In the genomic region with DNA sequence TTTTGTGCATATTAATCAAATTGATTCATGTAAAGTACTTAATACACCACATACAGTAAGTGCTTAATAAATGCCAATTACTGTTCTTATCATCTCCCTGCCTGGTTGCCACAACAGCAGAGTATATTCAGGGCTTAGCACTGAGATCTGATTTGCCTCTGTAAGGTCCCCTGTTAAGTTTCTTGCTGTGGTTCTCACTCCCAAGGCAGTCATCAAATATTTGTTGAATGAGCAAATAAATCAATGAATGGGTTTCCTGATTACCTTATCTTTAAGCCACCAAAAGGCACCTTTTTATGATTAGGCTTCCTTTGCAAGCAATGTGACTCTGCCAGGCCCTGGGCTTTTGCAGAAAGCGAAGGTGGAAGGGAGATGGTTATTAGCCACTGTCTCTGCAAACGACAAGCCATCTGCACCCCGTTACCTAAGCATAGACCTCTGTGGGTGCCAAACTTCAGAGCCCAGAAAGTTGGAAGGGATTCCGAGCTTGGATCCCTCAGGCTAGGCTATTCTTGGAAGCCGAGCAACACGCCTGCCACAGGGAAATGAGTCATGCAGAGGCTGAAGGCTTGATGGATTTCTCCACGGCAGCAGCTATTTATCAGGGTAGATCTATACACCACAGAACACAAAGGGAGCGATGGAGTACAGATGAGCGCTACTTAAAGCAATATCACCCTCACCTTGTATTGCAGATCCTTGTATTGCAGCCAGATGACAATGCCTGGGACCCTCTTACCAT, we compare ENCODE assay signal across 9 cellular contexts.
A peak's percentile ranks its signal among the peaks of the same experiment; 100 is the strongest.
DNase-seq lines count a peak whose midpoint lies in the region; ATAC-seq, FAIRE-seq and TF ChIP-seq lines count a peak whose summit lies in the region.
"Had no signal": no experiment of that assay in that cellular context is flagged by ENCODE, and none has a peak within 500 bp of the region (broad histone marks: within the 10 kb centered on the region; RNA-seq: fewer than 3 reads in every experiment).

No MANE protein-coding gene starts in this region.

- FAIRE-seq in HTR-8/SVneo (lab: Jason Lieb, UNC): no peak

- H3K4me1 ChIP-seq in thoracic aorta (ENCODE audit: control insufficient read depth in 1 of 2, low read depth in 2 of 2): peaks cover 12 to 35% of the 10 kb centered on the region in 2 donors
- no peaks in the 10 kb centered on the region for H3K4me1 ChIP-seq in CD4-positive, alpha-beta memory T cell (ENCODE audit: insufficient read depth, low read length)

- peak overlapping the region; percentile 13 to 50 for H3K27ac ChIP-seq in thoracic aorta
- H3K27ac ChIP-seq in CD4-positive, alpha-beta memory T cell (ENCODE audit: low read depth, low read length): no peak overlapping the region

- no peak overlapping the region for H3K4me3 Mint-ChIP-seq in CD4-positive, alpha-beta memory T cell
- H3K4me3 Mint-ChIP-seq: activated T-cell treated with anti-CD3 and anti-CD28 coated beads, Interleukin-2, amount 50 U/mL, for 72 hours had no signal

- intact Hi-C loops in CD4-positive, alpha-beta memory T cell (cut with micrococcal nuclease): no loop called here

- no peak overlapping the region for H3K4me3 ChIP-seq in kidney epithelial cell (ENCODE audit: low read depth, low read length)
- H3K4me3 ChIP-seq in thoracic aorta: peak overlapping the region; percentile 31
- H3K4me3 ChIP-seq in CD4-positive, alpha-beta memory T cell (ENCODE audit: low read length in 2 of 2): no peak overlapping the region

- H3K27ac Mint-ChIP-seq in CD4-positive, alpha-beta memory T cell: no peak overlapping the region
- H3K27ac Mint-ChIP-seq: activated T-cell treated with anti-CD3 and anti-CD28 coated beads, Interleukin-2, amount 50 U/mL, for 72 hours had no signal

- TF ChIP-seq CTCF in kidney epithelial cell (IDR thresholded peaks at IDR 0.05; ENCODE audit: insufficient read depth, low read length, poor library complexity, severe bottlenecking) (no peak), thoracic aorta (IDR thresholded peaks at IDR 0.05) (no peak)

- CTCF ChIA-PET in CD4-positive, alpha-beta memory T cell (lab: Charles Lee; ENCODE audit: partially characterized antibody): interaction anchor here (1.0 kb wide), 1 partner anchor 10 kb away, joined by 3 read pairs; no protein-coding TSS in a partner anchor

- H3K36me3 ChIP-seq in kidney epithelial cell (ENCODE audit: control insufficient read depth, insufficient read depth, low read length) (no peaks in the 10 kb centered on the region), thoracic aorta (no peaks in the 10 kb centered on the region)
- H3K36me3 ChIP-seq in CD4-positive, alpha-beta memory T cell (ENCODE audit: insufficient read depth, low read length): no peaks in the 10 kb centered on the region

- no peaks in the 10 kb centered on the region for H3K27me3 ChIP-seq in kidney epithelial cell (ENCODE audit: control insufficient read depth, insufficient read depth, low read length)
- H3K27me3 ChIP-seq in thoracic aorta (replicated peaks; ENCODE audit: insufficient read depth): no peaks in the 10 kb centered on the region
- no peaks in the 10 kb centered on the region for H3K27me3 ChIP-seq in CD4-positive, alpha-beta memory T cell (ENCODE audit: insufficient read depth, low read length)

- H3K4me1 Mint-ChIP-seq in CD4-positive, alpha-beta memory T cell: no peaks in the 10 kb centered on the region

- peak; percentile 75 for DNase-seq in HTR-8/SVneo (ENCODE audit: insufficient read length, low spot score)
- DNase-seq in cerebellar nuclear complex (lab: John Stamatoyannopoulos, UW): peak; percentile 82 to 96
- peak; percentile 58 for DNase-seq in kidney epithelial cell (ENCODE audit: low read depth)
- peak; percentile 17 for DNase-seq in thoracic aorta (ENCODE audit: low spot score)
- DNase-seq in DMS53 (lab: John Stamatoyannopoulos, UW): no peak
- no peak for DNase-seq in activated gamma-delta T cell treated with Interleukin-2 at 50 U/mL for 16 hours
- no peak for DNase-seq in CD4-positive, alpha-beta memory T cell
- DNase-seq: activated T-cell treated with anti-CD3 and anti-CD28 coated beads, Interleukin-2, amount 50 U/mL, for 72 hours had no signal

- ATAC-seq in thoracic aorta (ENCODE audit: insufficient number of reproducible peaks, low FRiP score, low read depth): peak; percentile 68
- ATAC-seq in HG03460 (IDR thresholded peaks at IDR 0.05; ENCODE audit: unreplicated experiment): no peak
- ATAC-seq: activated T-cell treated with anti-CD3 and anti-CD28 coated beads, Interleukin-2, amount 50 U/mL, for 72 hours had no signal

- POLR2A ChIA-PET in CD4-positive, alpha-beta memory T cell (lab: Charles Lee; ENCODE audit: partially characterized antibody): no interaction called here

- no peaks in the 10 kb centered on the region for H3K36me3 Mint-ChIP-seq in CD4-positive, alpha-beta memory T cell

- no peaks in the 10 kb centered on the region for H3K9me3 ChIP-seq in thoracic aorta
- H3K9me3 ChIP-seq in CD4-positive, alpha-beta memory T cell (ENCODE audit: control insufficient read depth in 1 of 2, low read length in 2 of 2): no peaks in the 10 kb centered on the region

- no peaks in the 10 kb centered on the region for H3K27me3 Mint-ChIP-seq in CD4-positive, alpha-beta memory T cell

- peaks cover 0 to 11% (median 1%) of the 10 kb centered on the region in 8 donors for H3K9me3 Mint-ChIP-seq in CD4-positive, alpha-beta memory T cell
- H3K9me3 Mint-ChIP-seq: activated T-cell treated with anti-CD3 and anti-CD28 coated beads, Interleukin-2, amount 50 U/mL, for 72 hours had no signal

Comparison
In these comparisons a context has a peak if more than half of its experiments do, and no peak if none do; other contexts are left out.
1. DNase-seq: peak in HTR-8/SVneo (single experiment), cerebellar nuclear complex (2 of 2), kidney epithelial cell (single experiment) and thoracic aorta (single experiment); none in DMS53 (single experiment), activated gamma-delta T cell treated with Interleukin-2 at 50 U/mL for 16 hours (single experiment) and CD4-positive, alpha-beta memory T cell (0 of 5).